18 cellular contexts compared by ENCODE assay signal in the genomic region with DNA sequence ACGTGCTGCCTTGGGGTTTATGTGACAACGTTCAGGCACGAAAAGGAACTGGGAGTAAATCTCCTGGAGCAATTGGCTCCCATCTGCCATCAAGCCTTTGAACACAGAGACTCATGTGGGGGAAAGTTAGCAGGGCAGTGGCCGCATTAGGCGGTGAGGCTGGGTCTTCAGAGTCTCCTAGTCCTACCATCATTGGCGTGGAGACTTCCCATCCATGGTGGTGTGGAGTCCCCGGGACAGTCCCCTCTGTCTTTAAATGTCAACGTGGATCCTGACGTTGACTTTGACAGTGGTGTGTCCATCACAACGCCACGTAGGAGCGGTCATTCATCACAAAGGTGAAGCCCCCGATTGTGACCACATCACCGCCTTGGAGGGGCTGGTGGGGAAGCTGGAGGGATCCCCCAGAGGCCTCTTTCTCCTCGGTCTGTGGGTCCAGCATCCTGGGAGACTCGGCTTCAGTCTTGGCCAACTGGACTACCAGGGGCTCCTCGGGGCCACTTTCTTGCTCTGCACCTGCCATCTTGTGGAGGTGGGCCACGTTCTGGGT. TPM values are rescaled to one million over a fixed set of nuclear protein-coding genes. Genes with fewer than 3 reads are reported as not detected.
A peak's percentile ranks its signal among the peaks of the same experiment; 100 is the strongest.
DNase-seq lines count a peak whose midpoint lies in the region; ATAC-seq and TF ChIP-seq lines count a peak whose summit lies in the region.
"Had no signal": no experiment of that assay in that cellular context is flagged by ENCODE, and none has a peak within 500 bp of the region (broad histone marks: within the 10 kb centered on the region; RNA-seq: fewer than 3 reads in every experiment).

No MANE protein-coding gene starts in this region.

- no peak overlapping the region for H2AK5ac ChIP-seq in neuronal stem cell (ENCODE audit: low read depth, low read length)

- CTCF ChIA-PET in activated CD4-positive, alpha-beta T cell treated with anti-CD3 and anti-CD28 coated beads, Interleukin-2, amount 10 ng/mL, durations not matched to agents 7 days and 5 days (lab: Charles Lee), result no interaction called here

- TF ChIP-seq CTCF in type B pancreatic cell (conservative IDR thresholded peaks at IDR 0.05), result no peak

- no peak overlapping the region for H3K4ac ChIP-seq in neuronal stem cell (ENCODE audit: low read length)

- no peak overlapping the region for H2BK15ac ChIP-seq in neuronal stem cell (ENCODE audit: low read length)

- H3K4me3 Mint-ChIP-seq in activated CD4-positive, alpha-beta T cell treated with anti-CD3 and anti-CD28 coated beads, Interleukin-2, amount 10 ng/mL, durations not matched to agents 24 days and 14 days, result no peak overlapping the region
- H3K4me3 Mint-ChIP-seq in activated CD4-positive, alpha-beta T cell treated with anti-CD3 and anti-CD28 coated beads, Interleukin-2, amount 10 ng/mL, durations not matched to agents 7 days and 5 days, result no peak overlapping the region
- H3K4me3 Mint-ChIP-seq in type B pancreatic cell, result no peak overlapping the region
- H3K4me3 Mint-ChIP-seq: CD8-positive, alpha-beta memory T cell; GM23338; HFFc6 had no signal

- peaks cover 3% of the 10 kb centered on the region for H3K9me3 Mint-ChIP-seq in activated CD4-positive, alpha-beta T cell treated with anti-CD3 and anti-CD28 coated beads, Interleukin-2, amount 10 ng/mL, durations not matched to agents 24 days and 14 days
- H3K9me3 Mint-ChIP-seq in activated CD4-positive, alpha-beta T cell treated with anti-CD3 and anti-CD28 coated beads, Interleukin-2, amount 10 ng/mL, durations not matched to agents 7 days and 5 days, result no peaks in the 10 kb centered on the region
- no peaks in the 10 kb centered on the region for H3K9me3 Mint-ChIP-seq in type B pancreatic cell
- H3K9me3 Mint-ChIP-seq: HFFc6 had no signal

- no peak overlapping the region for H3K27ac Mint-ChIP-seq in activated CD4-positive, alpha-beta T cell treated with anti-CD3 and anti-CD28 coated beads, Interleukin-2, amount 10 ng/mL, durations not matched to agents 24 days and 14 days
- H3K27ac Mint-ChIP-seq in activated CD4-positive, alpha-beta T cell treated with anti-CD3 and anti-CD28 coated beads, Interleukin-2, amount 10 ng/mL, durations not matched to agents 7 days and 5 days, result no peak overlapping the region
- H3K27ac Mint-ChIP-seq in type B pancreatic cell, result no peak overlapping the region
- H3K27ac Mint-ChIP-seq: CD8-positive, alpha-beta memory T cell; GM23338; HFFc6 had no signal

- H3K4me1 Mint-ChIP-seq in activated CD4-positive, alpha-beta T cell treated with anti-CD3 and anti-CD28 coated beads, Interleukin-2, amount 10 ng/mL, durations not matched to agents 24 days and 14 days, result no peaks in the 10 kb centered on the region
- H3K4me1 Mint-ChIP-seq in activated CD4-positive, alpha-beta T cell treated with anti-CD3 and anti-CD28 coated beads, Interleukin-2, amount 10 ng/mL, durations not matched to agents 7 days and 5 days, result no peaks in the 10 kb centered on the region
- no peaks in the 10 kb centered on the region for H3K4me1 Mint-ChIP-seq in type B pancreatic cell (ENCODE audit: unreplicated experiment)
- H3K4me1 Mint-ChIP-seq: CD8-positive, alpha-beta memory T cell; GM23338 had no signal

- no peak overlapping the region for H3K14ac ChIP-seq in neuronal stem cell (ENCODE audit: low read length)

- H3K4me2 ChIP-seq in neuronal stem cell (ENCODE audit: insufficient read depth, low read length, poor library complexity, severe bottlenecking), result no peak overlapping the region
- H3K4me2 ChIP-seq: BLaER1, GM23338 had no signal

- no peaks in the 10 kb centered on the region for H3K36me3 ChIP-seq in neuronal stem cell (replicated peaks in 1 of 2; ENCODE audit: control insufficient read depth in 2 of 2, insufficient read depth in 2 of 2, low read length in 2 of 2)

- ATAC-seq in left colon, result no peak
- ATAC-seq: GM12878, GM23338 had no signal

- H3K4me1 ChIP-seq in neuronal stem cell (ENCODE audit: control insufficient read depth in 2 of 2, insufficient read depth in 1 of 2, low read depth in 1 of 2, low read length in 2 of 2), result no peaks in the 10 kb centered on the region
- H3K4me1 ChIP-seq: BLaER1 had no signal

- H2BK5ac ChIP-seq in neuronal stem cell (ENCODE audit: low read length), result peak overlapping the region; percentile 4

- H3K27me3 ChIP-seq in neuronal stem cell (ENCODE audit: control insufficient read depth in 3 of 3, insufficient read depth in 3 of 3, low read depth in 1 of 3, low read length in 3 of 3), result no peaks in the 10 kb centered on the region
- H3K27me3 ChIP-seq: BLaER1 had no signal

- POLR2A ChIA-PET in activated CD4-positive, alpha-beta T cell treated with anti-CD3 and anti-CD28 coated beads, Interleukin-2, amount 10 ng/mL, durations not matched to agents 7 days and 5 days (lab: Charles Lee), result no interaction called here

- H2AFZ ChIP-seq in neuronal stem cell (ENCODE audit: low read length), result no peak overlapping the region
- H2AFZ ChIP-seq: GM23338 had no signal

- no peak overlapping the region for H3K27ac ChIP-seq in neuronal stem cell (replicated peaks; ENCODE audit: low read length)
- H3K27ac ChIP-seq: 22Rv1, BLaER1 had no signal

- no peak overlapping the region for H3K23ac ChIP-seq in neuronal stem cell (ENCODE audit: low read depth, low read length, poor library complexity)

- H3K18ac ChIP-seq in neuronal stem cell (ENCODE audit: low read length), result no peak overlapping the region

- H3K9me3 ChIP-seq in neuronal stem cell (replicated peaks in 1 of 2; ENCODE audit: control insufficient read depth in 2 of 2, insufficient read depth in 1 of 2, low read depth in 1 of 2, low read length in 2 of 2), result no peaks in the 10 kb centered on the region

- H3K27me3 Mint-ChIP-seq in activated CD4-positive, alpha-beta T cell treated with anti-CD3 and anti-CD28 coated beads, Interleukin-2, amount 10 ng/mL, durations not matched to agents 24 days and 14 days, result no peaks in the 10 kb centered on the region
- no peaks in the 10 kb centered on the region for H3K27me3 Mint-ChIP-seq in activated CD4-positive, alpha-beta T cell treated with anti-CD3 and anti-CD28 coated beads, Interleukin-2, amount 10 ng/mL, durations not matched to agents 7 days and 5 days
- H3K27me3 Mint-ChIP-seq in type B pancreatic cell, result no peaks in the 10 kb centered on the region

- no peak overlapping the region for H4K91ac ChIP-seq in neuronal stem cell (ENCODE audit: low read depth, low read length, poor library complexity)

- peak; percentile 36 for DNase-seq in activated CD4-positive, alpha-beta T cell treated with anti-CD3 and anti-CD28 coated beads, Interleukin-2, amount 10 ng/mL, durations not matched to agents 24 days and 14 days
- DNase-seq in activated CD4-positive, alpha-beta T cell treated with anti-CD3 and anti-CD28 coated beads, Interleukin-2, amount 10 ng/mL, durations not matched to agents 7 days and 5 days, result no peak
- peak; percentile 29 for DNase-seq in ecto neural progenitor cell (ENCODE audit: low spot score)
- DNase-seq in neuronal stem cell (ENCODE audit: low spot score), result no peak
- DNase-seq in type B pancreatic cell (ENCODE audit: extremely low spot score, unreplicated experiment), result peak; percentile 44
- no peak for DNase-seq in DMS79 (lab: John Stamatoyannopoulos, UW)
- DNase-seq in GM03348 (ENCODE audit: low spot score), result no peak
- no peak for DNase-seq in left colon
- DNase-seq: AML-193; CD8-positive, alpha-beta memory T cell; DMS53; HCEC 1CT; HFFc6 had no signal

- H3K79me1 ChIP-seq in neuronal stem cell (ENCODE audit: low read depth, low read length), result no peaks in the 10 kb centered on the region

- no peak overlapping the region for H4K8ac ChIP-seq in neuronal stem cell (ENCODE audit: low read depth, low read length)

- no peak overlapping the region for H2BK120ac ChIP-seq in neuronal stem cell (ENCODE audit: low read depth, low read length)

- WGBS in neuronal stem cell (ENCODE audit: extremely low coverage in 2 of 2, insufficient read length in 2 of 2, insufficient replicate concordance in 1 of 2), 2 donors, result no CpG with 5 or more reads among the region's 18 CpGs

- no peak overlapping the region for H2BK12ac ChIP-seq in neuronal stem cell (ENCODE audit: low read length)

- no peak overlapping the region for H3K4me3 ChIP-seq in neuronal stem cell (ENCODE audit: low read length in 2 of 2)
- H3K4me3 ChIP-seq: BLaER1, GM12878, GM23338 had no signal

- H3K9ac ChIP-seq in neuronal stem cell (ENCODE audit: low read depth, low read length, poor library complexity), result no peak overlapping the region
- H3K9ac ChIP-seq: BLaER1 had no signal

- intact Hi-C loops in activated CD4-positive, alpha-beta T cell treated with anti-CD3 and anti-CD28 coated beads, Interleukin-2, amount 10 ng/mL, durations not matched to agents 24 days and 14 days (cut with micrococcal nuclease), result no loop called here
- intact Hi-C loops in left colon (cut with DNase I, micrococcal nuclease), result no loop called here

- peaks cover 22% of the 10 kb centered on the region for H3K36me3 Mint-ChIP-seq in activated CD4-positive, alpha-beta T cell treated with anti-CD3 and anti-CD28 coated beads, Interleukin-2, amount 10 ng/mL, durations not matched to agents 24 days and 14 days (ENCODE audit: low read depth)
- no peaks in the 10 kb centered on the region for H3K36me3 Mint-ChIP-seq in activated CD4-positive, alpha-beta T cell treated with anti-CD3 and anti-CD28 coated beads, Interleukin-2, amount 10 ng/mL, durations not matched to agents 7 days and 5 days (ENCODE audit: low read depth)
- no peaks in the 10 kb centered on the region for H3K36me3 Mint-ChIP-seq in type B pancreatic cell
- H3K36me3 Mint-ChIP-seq: CD8-positive, alpha-beta memory T cell had no signal

RNA-seq across cellular contexts. Expression of a gene that starts 21.8 kb away (rescaled TPM):
- 0.95 and 1.5 TPM in 2 replicates for total RNA-seq in activated CD4-positive, alpha-beta T cell treated with anti-CD3 and anti-CD28 coated beads, Interleukin-2, amount 10 ng/mL, durations not matched to agents 24 days and 14 days
- total RNA-seq in activated CD4-positive, alpha-beta T cell treated with anti-CD3 and anti-CD28 coated beads, Interleukin-2, amount 10 ng/mL, durations not matched to agents 7 days and 5 days, result 1 to 10 TPM; 3.4 to 4.5 TPM
- polyA plus RNA-seq in neuronal stem cell (2013, experiment 1 of 2), result not detected
- not detected for polyA plus RNA-seq in neuronal stem cell (2013, experiment 2 of 2)
- total RNA-seq in type B pancreatic cell (ENCODE audit: low replicate concordance) (not detected in 2 replicates), left colon (under 1 TPM; 0.18 to 0.28 TPM)
- total RNA-seq: A673, GM23338 had no signal
- polyA plus RNA-seq: CD8-positive, alpha-beta memory T cell; GM23338 had no signal

Comparison
In these comparisons a context has a peak if more than half of its experiments do, and no peak if none do; other contexts are left out.
1. DNase-seq: peak in activated CD4-positive, alpha-beta T cell treated with anti-CD3 and anti-CD28 coated beads, Interleukin-2, amount 10 ng/mL, durations not matched to agents 24 days and 14 days (single experiment), ecto neural progenitor cell (single experiment) and type B pancreatic cell (single experiment); none in activated CD4-positive, alpha-beta T cell treated with anti-CD3 and anti-CD28 coated beads, Interleukin-2, amount 10 ng/mL, durations not matched to agents 7 days and 5 days (single experiment), neuronal stem cell (single experiment), DMS79 (single experiment), GM03348 (single experiment) and left colon (0 of 2).